In genomic region chr1:68496680-68497357, GRCh38 we compare ENCODE assay signal across 8 cellular contexts. TPM values are rescaled to one million over a fixed set of nuclear protein-coding genes. Genes with fewer than 3 reads are reported as not detected.
A peak's percentile ranks its signal among the peaks of the same experiment; 100 is the strongest.
DNase-seq lines count a peak whose midpoint lies in the region; TF ChIP-seq lines count a peak whose summit lies in the region.

TSS of gene DEPDC1 (minus strand) at chr1:68497082. CDS start at chr1:68496999, 83 bp downstream.

- peak; percentile 20; the same call in 1 of the 2 replicates for TF ChIP-seq RAD21 in SK-N-SH (IDR thresholded peaks at IDR 0.05; ENCODE audit: low read length)

- peaks cover 47% of the 10 kb centered on the region for H3K79me2 ChIP-seq in SK-N-SH (ENCODE audit: insufficient read depth)

- H3K36me3 Mint-ChIP-seq in activated naive CD4-positive, alpha-beta T cell treated with anti-CD3 and anti-CD28 coated beads, Interleukin-2, amount 50 U/mL, for 24 hours, result no peaks in the 10 kb centered on the region

- H3K9me3 ChIP-seq in SK-N-SH, result no peaks in the 10 kb centered on the region
- H3K9me3 ChIP-seq in ovary, result peaks cover 0 to 3% of the 10 kb centered on the region in 2 donors
- no peaks in the 10 kb centered on the region for H3K9me3 ChIP-seq in tibial artery

- intact Hi-C loops in head of caudate nucleus (cut with DNase I), result no loop called here
- intact Hi-C loops in ovary (cut with DNase I), result no loop called here
- intact Hi-C loops in tibial artery (cut with DNase I; ENCODE audit: low total_unique reads), result no loop called here

- no peak for TF ChIP-seq POLR2A in ovary (IDR thresholded peaks at IDR 0.05)

- H3K4me1 ChIP-seq in SK-N-SH (ENCODE audit: control insufficient read depth in 1 of 2, insufficient read depth in 2 of 2, low read depth in 1 of 2, low read length in 1 of 2) (peaks cover 7 to 13% of the 10 kb centered on the region in 2 experiments; a peak in 3 of 4 replicates), ovary (ENCODE audit: insufficient read depth) (peaks cover 4% of the 10 kb centered on the region), tibial artery (peaks cover 0 to 10% (median 9%) of the 10 kb centered on the region in 4 donors)

- H3K27ac Mint-ChIP-seq in activated naive CD4-positive, alpha-beta T cell treated with anti-CD3 and anti-CD28 coated beads, Interleukin-2, amount 50 U/mL, for 24 hours, result no peak within 1 kb of the TSS

- DNase-seq in GM04503 (ENCODE audit: low read depth) (peak; percentile 55), HEK293T (ENCODE audit: extremely low spot score) (peak; percentile 99), MV-4-11 (lab: John Stamatoyannopoulos, UW) (peak; percentile 89), SK-N-SH (peak; percentile 97), head of caudate nucleus (peak; percentile 89 to 97 (median 95)), ovary (peak; percentile 83 to 92 (median 89)), tibial artery (peak; percentile 96)

- H4K20me1 ChIP-seq in SK-N-SH (ENCODE audit: insufficient read depth), result no peaks in the 10 kb centered on the region

- peak within 1 kb of the TSS; percentile 45 to 83 for H3K27ac ChIP-seq in SK-N-SH (ENCODE audit: low read depth in 2 of 2, low read length in 1 of 2)
- no peak within 1 kb of the TSS for H3K27ac ChIP-seq in ovary
- peak within 1 kb of the TSS; percentile 67 to 71 for H3K27ac ChIP-seq in tibial artery

- peak within 1 kb of the TSS; percentile 96 for H3K4me2 ChIP-seq in SK-N-SH

- CTCF ChIA-PET in HEK293T (lab: Yijun Ruan, JAX) (interaction anchor here (0.7 kb wide), 1 partner anchor 17 kb away, joined by 3 read pairs; no protein-coding TSS in a partner anchor), SK-N-SH (lab: Yijun Ruan, JAX) (interaction anchor here (1.0 kb wide), 1 partner anchor 8 kb away, joined by 3 read pairs; no protein-coding TSS in a partner anchor)

- no peaks in the 10 kb centered on the region for H3K9me3 Mint-ChIP-seq in activated naive CD4-positive, alpha-beta T cell treated with anti-CD3 and anti-CD28 coated beads, Interleukin-2, amount 50 U/mL, for 24 hours

- no peak for TF ChIP-seq CTCF in SK-N-SH (IDR thresholded peaks at IDR 0.05)
- no peak for TF ChIP-seq CTCF in ovary (IDR thresholded peaks at IDR 0.05)
- no peak for TF ChIP-seq CTCF in tibial artery (IDR thresholded peaks at IDR 0.05)

- TF ChIP-seq EP300 in SK-N-SH (IDR thresholded peaks at IDR 0.05; ENCODE audit: borderline replicate concordance in 1 of 2, low read depth in 1 of 2, low read length in 1 of 2) (peak in 1 of 2 experiments; percentile 54; a peak in 1 of 4 replicates), ovary (IDR thresholded peaks at IDR 0.05) (no peak)

- WGBS in SK-N-SH (ENCODE audit: low lambda C conversion rate), result 1% methylated on average over 30 of the region's 64 CpGs
- WGBS in ovary, 3 donors, result 0 to 1% (median 0%) methylated on average over 38 to 64 of the region's 64 CpGs

- POLR2A ChIA-PET in HEK293T (lab: Yijun Ruan, JAX) (interaction anchor here (0.9 to 1.3 kb wide), 2 partner anchors 11 to 40 kb away, joined by 3 read pairs; no protein-coding TSS in a partner anchor), SK-N-SH (lab: Yijun Ruan, JAX) (interaction anchor here (0.6 kb wide), 2 partner anchors 12 to 24 kb away, joined by 3 read pairs; no protein-coding TSS in a partner anchor)

- H2AFZ ChIP-seq in SK-N-SH (ENCODE audit: low read depth), result peak within 1 kb of the TSS; percentile 92

- H3K4me1 Mint-ChIP-seq in activated naive CD4-positive, alpha-beta T cell treated with anti-CD3 and anti-CD28 coated beads, Interleukin-2, amount 50 U/mL, for 24 hours, result peaks cover 13% of the 10 kb centered on the region

- H3K4me3 ChIP-seq in SK-N-SH (ENCODE audit: low read depth in 2 of 2, low read length in 1 of 2), result peak within 1 kb of the TSS; percentile 94 to 95
- H3K4me3 ChIP-seq in ovary, result peak within 1 kb of the TSS; percentile 58
- H3K4me3 ChIP-seq in tibial artery, result peak within 1 kb of the TSS; percentile 60 to 64

- H3K27me3 ChIP-seq in SK-N-SH (ENCODE audit: insufficient read depth) (no peaks in the 10 kb centered on the region), ovary (no peaks in the 10 kb centered on the region), tibial artery (no peaks in the 10 kb centered on the region)

- H3K9me2 ChIP-seq in SK-N-SH, result no peaks in the 10 kb centered on the region

- peaks cover 4% of the 10 kb centered on the region for H3F3A ChIP-seq in SK-N-SH (replicated peaks; ENCODE audit: insufficient read depth)

- H3K27me3 Mint-ChIP-seq in activated naive CD4-positive, alpha-beta T cell treated with anti-CD3 and anti-CD28 coated beads, Interleukin-2, amount 50 U/mL, for 24 hours, result peaks cover 15% of the 10 kb centered on the region

- H3K4me3 Mint-ChIP-seq in activated naive CD4-positive, alpha-beta T cell treated with anti-CD3 and anti-CD28 coated beads, Interleukin-2, amount 50 U/mL, for 24 hours, result peak within 1 kb of the TSS; percentile 80

- no peaks in the 10 kb centered on the region for H3K36me3 ChIP-seq in SK-N-SH (replicated peaks in 1 of 2; ENCODE audit: control insufficient read depth in 1 of 2, insufficient read depth in 2 of 2, low read length in 1 of 2)
- no peaks in the 10 kb centered on the region for H3K36me3 ChIP-seq in ovary
- no peaks in the 10 kb centered on the region for H3K36me3 ChIP-seq in tibial artery

- H3K9ac ChIP-seq in SK-N-SH, result peak within 1 kb of the TSS; percentile 92

TF ChIP-seq in HEK293T, 16 proteins besides CTCF, POLR2A, EP300 and RAD21:
- TF ChIP-seq BHLHE40 (IDR thresholded peaks at IDR 0.05; ENCODE audit: borderline replicate concordance), result no peak
- TF ChIP-seq CTBP1 (IDR thresholded peaks at IDR 0.05; ENCODE audit: borderline replicate concordance), result no peak
- no peak for TF ChIP-seq LEF1 (IDR thresholded peaks at IDR 0.05; ENCODE audit: borderline replicate concordance)
- TF ChIP-seq SUZ12 (IDR thresholded peaks at IDR 0.05), result no peak
- no peak for TF ChIP-seq ARNT (IDR thresholded peaks at IDR 0.05)
- peak; percentile 82 for TF ChIP-seq L3MBTL2 (conservative IDR thresholded peaks at IDR 0.05)
- TF ChIP-seq FOXM1 (IDR thresholded peaks at IDR 0.05; ENCODE audit: borderline replicate concordance), result peak; percentile 99
- peak; percentile 41; the same call in 1 of the 2 replicates for TF ChIP-seq ELF4 (IDR thresholded peaks at IDR 0.05)
- TF ChIP-seq HDGF (IDR thresholded peaks at IDR 0.05; ENCODE audit: borderline replicate concordance), result no peak
- no peak for TF ChIP-seq FOXA1 (IDR thresholded peaks at IDR 0.05)

TF ChIP-seq in SK-N-SH, 30 proteins besides CTCF, POLR2A, EP300 and RAD21:
- TF ChIP-seq GATA2 (CRISPR knock-in tag; IDR thresholded peaks at IDR 0.05) (no peak), PBX3 (IDR thresholded peaks at IDR 0.05) (no peak), MXI1 (IDR thresholded peaks at IDR 0.05; ENCODE audit: low read depth, low read length) (peak; percentile 98), SMC3 (IDR thresholded peaks at IDR 0.05; ENCODE audit: low read depth, low read length) (0 out of 2 replicates have a peak, but pooled peaks have one; percentile 5), FOXM1 (IDR thresholded peaks at IDR 0.05; ENCODE audit: low read depth) (peak; percentile 96), NFIC (IDR thresholded peaks at IDR 0.05; ENCODE audit: borderline replicate concordance) (peak; percentile 4; the same call in 1 of the 2 replicates), YY1 (IDR thresholded peaks at IDR 0.05; ENCODE audit: low read depth) (peak; percentile 67; the same call in 1 of the 2 replicates), RCOR1 (IDR thresholded peaks at IDR 0.05; ENCODE audit: low read length) (no peak), SIN3A (IDR thresholded peaks at IDR 0.05; ENCODE audit: borderline replicate concordance, low read depth, low read length) (peak; percentile 99), TAF1 (IDR thresholded peaks at IDR 0.05; ENCODE audit: borderline replicate concordance, low read depth, low read length) (peak; percentile 57; the same call in 1 of the 2 replicates), NRF1 (IDR thresholded peaks at IDR 0.05; ENCODE audit: low read depth, low read length) (peak; percentile 33; the same call in 1 of the 2 replicates), MEF2A (IDR thresholded peaks at IDR 0.05; ENCODE audit: borderline replicate concordance, low read depth) (no peak), USF1 (IDR thresholded peaks at IDR 0.05; ENCODE audit: borderline replicate concordance, low read depth) (peak; percentile 99), POLR2AphosphoS5 (IDR thresholded peaks at IDR 0.05; ENCODE audit: low read depth, low read length) (peak; percentile 44; the same call in 1 of the 2 replicates)
- TF ChIP-seq, protein P1, sequence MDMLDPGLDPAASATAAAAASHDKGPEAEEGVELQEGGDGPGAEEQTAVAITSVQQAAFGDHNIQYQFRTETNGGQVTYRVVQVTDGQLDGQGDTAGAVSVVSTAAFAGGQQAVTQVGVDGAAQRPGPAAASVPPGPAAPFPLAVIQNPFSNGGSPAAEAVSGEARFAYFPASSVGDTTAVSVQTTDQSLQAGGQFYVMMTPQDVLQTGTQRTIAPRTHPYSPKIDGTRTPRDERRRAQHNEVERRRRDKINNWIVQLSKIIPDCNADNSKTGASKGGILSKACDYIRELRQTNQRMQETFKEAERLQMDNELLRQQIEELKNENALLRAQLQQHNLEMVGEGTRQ (IDR thresholded peaks at IDR 0.05; ENCODE audit: borderline replicate concordance, low read depth, low read length), result peak; percentile 92

RNA-seq across cellular contexts. Expression of gene DEPDC1, which starts in this region (rescaled TPM):
- polyA plus RNA-seq in SK-N-SH (2012; rRNA removed), result 3.8 TPM in 2 replicates
- polyA plus RNA-seq in SK-N-SH (2012; cell fraction: cytosol; rRNA removed), result 6.0 and 7.5 TPM in 2 replicates
- 1.7 and 2.7 TPM in 2 replicates for polyA plus RNA-seq in SK-N-SH (2012; cell fraction: nucleus; rRNA removed)
- under 1 TPM in 5 of 7 donors, not detected in 2; 0.11 to 0.59 (median 0.25) TPM for total RNA-seq in ovary
- polyA plus RNA-seq in ovary, result under 1 TPM; 0.18 to 0.42 TPM

Comparison
In these comparisons a context has a peak if more than half of its experiments do, and no peak if none do; other contexts are left out.
1. Peak in DNase-seq and H3K4me3 ChIP-seq in ovary; RNA of the gene not detected or under 1 TPM.
2. H3K27ac ChIP-seq: peak in SK-N-SH (2 of 2) and tibial artery (2 of 2); none in ovary (0 of 2).
3. Peak in every context shown above with its lines, with median percentiles within 50 percentile points of each other: DNase-seq and H3K4me3 ChIP-seq.